Comparison of ENCODE assay signal across 20 cellular contexts in the genomic region with DNA sequence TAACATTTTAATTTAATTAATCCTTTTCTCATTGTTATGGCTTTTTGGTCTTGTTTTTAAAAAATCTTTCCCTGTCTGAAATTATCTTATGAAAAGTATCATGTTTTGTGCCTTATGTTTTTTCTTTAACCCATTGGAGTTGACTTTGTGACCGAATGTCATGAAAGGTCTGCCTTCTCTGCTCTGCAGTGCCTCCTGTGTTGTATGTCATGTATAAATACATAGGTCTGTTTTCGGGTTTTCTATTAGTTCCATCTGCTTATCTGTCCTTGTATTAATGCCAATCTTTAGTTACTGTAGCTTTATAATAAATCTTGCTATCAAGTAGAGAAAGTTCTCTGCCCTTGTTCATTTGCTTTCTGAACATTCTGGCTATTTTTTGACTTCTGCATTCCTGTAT.
"Had no signal": no experiment of that assay in that cellular context is flagged by ENCODE, and none has a peak within 500 bp of the region (broad histone marks: within the 10 kb centered on the region; RNA-seq: fewer than 3 reads in every experiment).

No MANE protein-coding gene starts in this region.

- H3K36me3 ChIP-seq: breast epithelium had no signal

- DNase-seq: activated CD4-positive, alpha-beta T cell treated with anti-CD3 and anti-CD28 coated beads, Interleukin-2, amount 10 ng/mL, durations not matched to agents 24 days and 14 days; activated CD4-positive, CD25-positive, alpha-beta regulatory T cell; activated naive CD4-positive, alpha-beta T cell treated with anti-CD3 and anti-CD28 coated beads for 36 hours; activated naive CD8-positive, alpha-beta T cell treated with anti-CD3 and anti-CD28 coated beads, Interleukin-2, amount 50 U/mL, for 24 hours; aorta; cerebellar nuclear complex; effector memory CD4-positive, alpha-beta T cell; heart right ventricle; left colon; stimulated activated CD4-positive, alpha-beta T cell treated with anti-CD3 and anti-CD28 coated beads, Interleukin-12 subunit alpha, Interleukin-12 subunit beta, amount 100 ng/mL, for 4 hours; stimulated activated CD4-positive, alpha-beta T cell treated with anti-CD3 and anti-CD28 coated beads, Interleukin-2, amount 100 ng/mL, for 24 hours; T1000 had no signal

- H3K27ac Mint-ChIP-seq: activated CD4-positive, alpha-beta T cell treated with anti-CD3 and anti-CD28 coated beads, Interleukin-2, amount 10 ng/mL, durations not matched to agents 24 days and 14 days; activated naive CD4-positive, alpha-beta T cell treated with anti-CD3 and anti-CD28 coated beads for 36 hours; activated naive CD8-positive, alpha-beta T cell treated with anti-CD3 and anti-CD28 coated beads, Interleukin-2, amount 50 U/mL, for 24 hours; activated T-helper 17 cell treated with anti-CD3 and anti-CD28 coated beads, Interleukin-2, amount 50 U/mL, for 72 hours; dendritic cell treated with granulocyte-macrophage colony-stimulating factor and Interleukin-4, amounts not matched to agents 40 ng/mL and 50 ng/mL, for 4 days; mesothelial cell of epicardium had no signal

- H3K9me3 ChIP-seq: breast epithelium, gastroesophageal sphincter, heart right ventricle, thoracic aorta had no signal

- H2AFZ ChIP-seq: parathyroid adenoma had no signal

- H3K9me3 Mint-ChIP-seq: activated CD4-positive, alpha-beta T cell treated with anti-CD3 and anti-CD28 coated beads, Interleukin-2, amount 10 ng/mL, durations not matched to agents 24 days and 14 days; activated naive CD4-positive, alpha-beta T cell treated with anti-CD3 and anti-CD28 coated beads for 36 hours; activated naive CD8-positive, alpha-beta T cell treated with anti-CD3 and anti-CD28 coated beads, Interleukin-2, amount 50 U/mL, for 24 hours; activated T-helper 17 cell treated with anti-CD3 and anti-CD28 coated beads, Interleukin-2, amount 50 U/mL, for 72 hours; dendritic cell treated with granulocyte-macrophage colony-stimulating factor and Interleukin-4, amounts not matched to agents 40 ng/mL and 50 ng/mL, for 4 days; mesothelial cell of epicardium had no signal

- H3K4me3 ChIP-seq: breast epithelium, gastroesophageal sphincter, heart right ventricle, lung, thoracic aorta had no signal

- H3K27me3 Mint-ChIP-seq: activated CD4-positive, alpha-beta T cell treated with anti-CD3 and anti-CD28 coated beads, Interleukin-2, amount 10 ng/mL, durations not matched to agents 24 days and 14 days; activated naive CD8-positive, alpha-beta T cell treated with anti-CD3 and anti-CD28 coated beads, Interleukin-2, amount 50 U/mL, for 24 hours; activated T-helper 17 cell treated with anti-CD3 and anti-CD28 coated beads, Interleukin-2, amount 50 U/mL, for 72 hours; dendritic cell treated with granulocyte-macrophage colony-stimulating factor and Interleukin-4, amounts not matched to agents 40 ng/mL and 50 ng/mL, for 4 days had no signal

- H3K4me3 Mint-ChIP-seq: activated CD4-positive, alpha-beta T cell treated with anti-CD3 and anti-CD28 coated beads, Interleukin-2, amount 10 ng/mL, durations not matched to agents 24 days and 14 days; activated naive CD4-positive, alpha-beta T cell treated with anti-CD3 and anti-CD28 coated beads for 36 hours; activated naive CD8-positive, alpha-beta T cell treated with anti-CD3 and anti-CD28 coated beads, Interleukin-2, amount 50 U/mL, for 24 hours; activated T-helper 17 cell treated with anti-CD3 and anti-CD28 coated beads, Interleukin-2, amount 50 U/mL, for 72 hours; dendritic cell treated with granulocyte-macrophage colony-stimulating factor and Interleukin-4, amounts not matched to agents 40 ng/mL and 50 ng/mL, for 4 days; mesothelial cell of epicardium had no signal

- H3K9ac ChIP-seq: parathyroid adenoma had no signal

- H3K4me1 ChIP-seq: breast epithelium, parathyroid adenoma had no signal

- H3K27me3 ChIP-seq: breast epithelium, gastroesophageal sphincter, heart right ventricle had no signal

- H3K79me2 ChIP-seq: parathyroid adenoma had no signal

- H3K27ac ChIP-seq: breast epithelium, gastroesophageal sphincter, heart right ventricle, parathyroid adenoma, thoracic aorta had no signal

- ATAC-seq: activated naive CD8-positive, alpha-beta T cell treated with anti-CD3 and anti-CD28 coated beads, Interleukin-2, amount 50 U/mL, for 24 hours; activated T-helper 17 cell treated with anti-CD3 and anti-CD28 coated beads, Interleukin-2, amount 50 U/mL, for 72 hours; gastroesophageal sphincter; heart right ventricle; left colon had no signal
